In genomic region chr11:65131895-65132237, GRCh38 we compare ENCODE assay signal across 14 cellular contexts. TPM values are rescaled to one million over a fixed set of nuclear protein-coding genes. Genes with fewer than 3 reads are reported as not detected.
DNase-seq lines count a peak whose midpoint lies in the region; ATAC-seq lines count a peak whose summit lies in the region.
"Had no signal": no experiment of that assay in that cellular context is flagged by ENCODE, and none has a peak within 500 bp of the region (broad histone marks: within the 10 kb centered on the region; RNA-seq: fewer than 3 reads in every experiment).

No MANE protein-coding gene starts in this region.

- H3K4me2 ChIP-seq in neuronal stem cell (ENCODE audit: insufficient read depth, low read length, poor library complexity, severe bottlenecking), result no peak overlapping the region

- no peak overlapping the region for H2BK5ac ChIP-seq in neuronal stem cell (ENCODE audit: low read length)

- H3K18ac ChIP-seq in neuronal stem cell (ENCODE audit: low read length), result no peak overlapping the region

- no peak overlapping the region for H3K4me3 ChIP-seq in neuronal stem cell (ENCODE audit: low read length in 2 of 2)

- H3K9ac ChIP-seq in neuronal stem cell (ENCODE audit: low read depth, low read length, poor library complexity), result no peak overlapping the region

- CTCF ChIA-PET in activated CD4-positive, alpha-beta T cell treated with anti-CD3 and anti-CD28 coated beads, Interleukin-2, amount 10 ng/mL, durations not matched to agents 7 days and 5 days (lab: Charles Lee), result interaction anchor here (0.7 to 2.1 kb wide), 5 partner anchors 10 to 99 kb away, joined by 3 to 7 read pairs (median 3); partner anchors contain the start of genes FAU, MRPL49 and ZNHIT2
- CTCF ChIA-PET in T-cell (lab: Charles Lee), result interaction anchor here in 1 of 2 donors (0.5 kb wide), 1 partner anchor 674 kb away, joined by 7 read pairs; no protein-coding TSS in a partner anchor

- no peak overlapping the region for H3K4ac ChIP-seq in neuronal stem cell (ENCODE audit: low read length)

- peaks cover 16% of the 10 kb centered on the region for H3K36me3 Mint-ChIP-seq in activated CD4-positive, alpha-beta T cell treated with anti-CD3 and anti-CD28 coated beads, Interleukin-2, amount 10 ng/mL, durations not matched to agents 7 days and 5 days (ENCODE audit: low read depth)
- peaks cover 9% of the 10 kb centered on the region for H3K36me3 Mint-ChIP-seq in T-cell
- H3K36me3 Mint-ChIP-seq in T-helper 2 cell treated with Interferon-gamma antibody and Interleukin-4, amounts not matched to agents 5 μg/mL and 100 μg/mL, for 36 hours (ENCODE audit: low read depth), result peaks cover 30% of the 10 kb centered on the region

- no peak overlapping the region for H4K91ac ChIP-seq in neuronal stem cell (ENCODE audit: low read depth, low read length, poor library complexity)

- no peak overlapping the region for H2BK120ac ChIP-seq in neuronal stem cell (ENCODE audit: low read depth, low read length)

- no peak for DNase-seq in activated CD4-positive, alpha-beta T cell treated with anti-CD3 and anti-CD28 coated beads, Interleukin-2, amount 10 ng/mL, durations not matched to agents 7 days and 5 days
- DNase-seq in activated CD4-positive, alpha-beta T cell treated with anti-CD3 and anti-CD28 coated beads, Interleukin-2, amount 50 U/mL, for 48 hours, result no peak
- no peak for DNase-seq in T-cell
- DNase-seq in neuronal stem cell (ENCODE audit: low spot score), result no peak
- DNase-seq in GM19238 (ENCODE audit: insufficient read length, low spot score), result no peak
- no peak for DNase-seq in T-helper 2 cell treated with Interferon-gamma antibody and Interleukin-4, amounts not matched to agents 5 μg/mL and 100 μg/mL, for 36 hours (ENCODE audit: low spot score)
- DNase-seq: 8988T; anterior cingulate cortex; dorsolateral prefrontal cortex; KBM-7; mesendoderm; NCI-H1694; RPMI8226; stimulated activated CD8-positive, alpha-beta memory T cell treated with anti-CD3 and anti-CD28 coated beads, Interleukin-4, amount 100 ng/mL, for 48 hours had no signal

- H3K36me3 ChIP-seq in neuronal stem cell (replicated peaks in 1 of 2; ENCODE audit: control insufficient read depth in 2 of 2, insufficient read depth in 2 of 2, low read length in 2 of 2), result peaks cover 53 to 58% of the 10 kb centered on the region in 2 donors

- peaks cover 18% of the 10 kb centered on the region for H3K79me1 ChIP-seq in neuronal stem cell (ENCODE audit: low read depth, low read length)

- no peaks in the 10 kb centered on the region for H3K27me3 ChIP-seq in neuronal stem cell (ENCODE audit: control insufficient read depth in 3 of 3, insufficient read depth in 3 of 3, low read depth in 1 of 3, low read length in 3 of 3)
- H3K27me3 ChIP-seq: dorsolateral prefrontal cortex had no signal

- H3K14ac ChIP-seq in neuronal stem cell (ENCODE audit: low read length), result no peak overlapping the region

- H3K27ac Mint-ChIP-seq in activated CD4-positive, alpha-beta T cell treated with anti-CD3 and anti-CD28 coated beads, Interleukin-2, amount 10 ng/mL, durations not matched to agents 7 days and 5 days, result no peak overlapping the region
- H3K27ac Mint-ChIP-seq in T-cell, result peak overlapping the region; percentile 52 to 55
- H3K27ac Mint-ChIP-seq in T-helper 2 cell treated with Interferon-gamma antibody and Interleukin-4, amounts not matched to agents 5 μg/mL and 100 μg/mL, for 36 hours, result no peak overlapping the region

- no peak overlapping the region for H2BK12ac ChIP-seq in neuronal stem cell (ENCODE audit: low read length)

- no peak for ATAC-seq in T-cell (replicated peaks in 1 of 4)

- no CpG with 5 or more reads among the region's 6 CpGs for whole genome bisulfite sequencing in neuronal stem cell (ENCODE audit: extremely low coverage in 2 of 2, insufficient read length in 2 of 2, insufficient replicate concordance in 1 of 2), 2 donors

- H3K4me1 ChIP-seq in neuronal stem cell (ENCODE audit: control insufficient read depth in 2 of 2, insufficient read depth in 1 of 2, low read depth in 1 of 2, low read length in 2 of 2), result peaks cover 9 to 13% of the 10 kb centered on the region in 2 donors

- peaks cover 27% of the 10 kb centered on the region for H3K4me1 Mint-ChIP-seq in activated CD4-positive, alpha-beta T cell treated with anti-CD3 and anti-CD28 coated beads, Interleukin-2, amount 10 ng/mL, durations not matched to agents 7 days and 5 days
- peaks cover 35 to 47% (median 35%) of the 10 kb centered on the region in 3 donors for H3K4me1 Mint-ChIP-seq in T-cell
- H3K4me1 Mint-ChIP-seq in T-helper 2 cell treated with Interferon-gamma antibody and Interleukin-4, amounts not matched to agents 5 μg/mL and 100 μg/mL, for 36 hours (ENCODE audit: low read depth), result peaks cover 22% of the 10 kb centered on the region

- H2AK5ac ChIP-seq in neuronal stem cell (ENCODE audit: low read depth, low read length), result no peak overlapping the region

- no peak overlapping the region for H3K27ac ChIP-seq in neuronal stem cell (replicated peaks; ENCODE audit: low read length)

- H3K23ac ChIP-seq in neuronal stem cell (ENCODE audit: low read depth, low read length, poor library complexity), result peak overlapping the region; percentile 45

- no peak overlapping the region for H2BK15ac ChIP-seq in neuronal stem cell (ENCODE audit: low read length)

- no peaks in the 10 kb centered on the region for H3K27me3 Mint-ChIP-seq in activated CD4-positive, alpha-beta T cell treated with anti-CD3 and anti-CD28 coated beads, Interleukin-2, amount 10 ng/mL, durations not matched to agents 7 days and 5 days
- H3K27me3 Mint-ChIP-seq in T-cell, result no peaks in the 10 kb centered on the region
- H3K27me3 Mint-ChIP-seq in T-helper 2 cell treated with Interferon-gamma antibody and Interleukin-4, amounts not matched to agents 5 μg/mL and 100 μg/mL, for 36 hours (ENCODE audit: low read depth), result no peaks in the 10 kb centered on the region

- H3K4me3 Mint-ChIP-seq in activated CD4-positive, alpha-beta T cell treated with anti-CD3 and anti-CD28 coated beads, Interleukin-2, amount 10 ng/mL, durations not matched to agents 7 days and 5 days, result peak overlapping the region; percentile 25
- peak overlapping the region in 2 of 3 donors; percentile 34 to 98 for H3K4me3 Mint-ChIP-seq in T-cell
- H3K4me3 Mint-ChIP-seq in T-helper 2 cell treated with Interferon-gamma antibody and Interleukin-4, amounts not matched to agents 5 μg/mL and 100 μg/mL, for 36 hours, result no peak overlapping the region

- H2AFZ ChIP-seq in neuronal stem cell (ENCODE audit: low read length), result no peak overlapping the region

- H3K9me3 ChIP-seq in neuronal stem cell (replicated peaks in 1 of 2; ENCODE audit: control insufficient read depth in 2 of 2, insufficient read depth in 1 of 2, low read depth in 1 of 2, low read length in 2 of 2), result no peaks in the 10 kb centered on the region

- H3K9me3 Mint-ChIP-seq in activated CD4-positive, alpha-beta T cell treated with anti-CD3 and anti-CD28 coated beads, Interleukin-2, amount 10 ng/mL, durations not matched to agents 7 days and 5 days, result no peaks in the 10 kb centered on the region
- H3K9me3 Mint-ChIP-seq in T-cell, result no peaks in the 10 kb centered on the region
- no peaks in the 10 kb centered on the region for H3K9me3 Mint-ChIP-seq in T-helper 2 cell treated with Interferon-gamma antibody and Interleukin-4, amounts not matched to agents 5 μg/mL and 100 μg/mL, for 36 hours

- POLR2A ChIA-PET in activated CD4-positive, alpha-beta T cell treated with anti-CD3 and anti-CD28 coated beads, Interleukin-2, amount 10 ng/mL, durations not matched to agents 7 days and 5 days (lab: Charles Lee), result interaction anchor here (0.6 kb wide), 1 partner anchor 10 kb away, joined by 4 read pairs; the partner anchor contains the start of genes FAU and MRPL49
- POLR2A ChIA-PET in T-cell (lab: Charles Lee), result interaction anchor here in 1 of 2 donors (0.6 kb wide), 1 partner anchor 171 kb away, joined by 5 read pairs; no protein-coding TSS in a partner anchor

- no peak overlapping the region for H4K8ac ChIP-seq in neuronal stem cell (ENCODE audit: low read depth, low read length)

RNA-seq across cellular contexts. Expression of gene SYVN1, which starts 2.5 kb away (rescaled TPM):
- 10 to 100 TPM; 40.5 to 42.2 TPM for total RNA-seq in activated CD4-positive, alpha-beta T cell treated with anti-CD3 and anti-CD28 coated beads, Interleukin-2, amount 10 ng/mL, durations not matched to agents 7 days and 5 days
- total RNA-seq in T-cell, result 10 to 100 TPM; 63.8 to 77.7 (median 68.8) TPM
- polyA plus RNA-seq in neuronal stem cell (2013, experiment 1 of 2), result 16.9 TPM
- polyA plus RNA-seq in neuronal stem cell (2013, experiment 2 of 2), result 16.0 TPM

RNA-seq across cellular contexts. Expression of gene MRPL49, which starts 9.7 kb away (rescaled TPM):
- total RNA-seq in activated CD4-positive, alpha-beta T cell treated with anti-CD3 and anti-CD28 coated beads, Interleukin-2, amount 10 ng/mL, durations not matched to agents 7 days and 5 days, result 10 to 100 TPM; 49.5 to 55.4 TPM
- total RNA-seq in T-cell, result 10 to 100 TPM; 48.3 to 58.8 (median 55.1) TPM
- 26.4 TPM for polyA plus RNA-seq in neuronal stem cell (2013, experiment 1 of 2)
- 23.8 TPM for polyA plus RNA-seq in neuronal stem cell (2013, experiment 2 of 2)

RNA-seq across cellular contexts. Expression of gene FAU, which starts 9.9 kb away (rescaled TPM):
- 1,000 to 10,000 TPM; 1,051 to 1,116 TPM for total RNA-seq in activated CD4-positive, alpha-beta T cell treated with anti-CD3 and anti-CD28 coated beads, Interleukin-2, amount 10 ng/mL, durations not matched to agents 7 days and 5 days
- total RNA-seq in T-cell, result 1,000 to 10,000 TPM; 1,477 to 1,924 (median 1,724) TPM
- 1,200 TPM for polyA plus RNA-seq in neuronal stem cell (2013, experiment 1 of 2)
- 1,182 TPM for polyA plus RNA-seq in neuronal stem cell (2013, experiment 2 of 2)

RNA-seq across cellular contexts. Expression of gene ZNHIT2, which starts 14.4 kb away (rescaled TPM):
- total RNA-seq in activated CD4-positive, alpha-beta T cell treated with anti-CD3 and anti-CD28 coated beads, Interleukin-2, amount 10 ng/mL, durations not matched to agents 7 days and 5 days, result 1 to 10 TPM; 8.6 to 9.9 TPM
- 10 to 100 TPM in 3 of 5 donors, 1 to 10 TPM in 2; 7.0 to 20.4 (median 18.1) TPM for total RNA-seq in T-cell
- 3.3 TPM for polyA plus RNA-seq in neuronal stem cell (2013, experiment 1 of 2)
- 3.4 TPM for polyA plus RNA-seq in neuronal stem cell (2013, experiment 2 of 2)

RNA-seq across cellular contexts. Expression of gene TM7SF2, which starts 20.2 kb away (rescaled TPM):
- total RNA-seq in activated CD4-positive, alpha-beta T cell treated with anti-CD3 and anti-CD28 coated beads, Interleukin-2, amount 10 ng/mL, durations not matched to agents 7 days and 5 days, result 10 to 100 TPM; 26.1 to 27.7 TPM
- 10 to 100 TPM; 23.7 to 34.2 (median 28.6) TPM for total RNA-seq in T-cell
- polyA plus RNA-seq in neuronal stem cell (2013, experiment 1 of 2), result 50.3 TPM
- polyA plus RNA-seq in neuronal stem cell (2013, experiment 2 of 2), result 46.9 TPM

Comparison
In these comparisons a context has a peak if more than half of its experiments do, and no peak if none do; other contexts are left out.
1. H3K27ac Mint-ChIP-seq: peak in T-cell (2 of 2); none in activated CD4-positive, alpha-beta T cell treated with anti-CD3 and anti-CD28 coated beads, Interleukin-2, amount 10 ng/mL, durations not matched to agents 7 days and 5 days (single experiment) and T-helper 2 cell treated with Interferon-gamma antibody and Interleukin-4, amounts not matched to agents 5 μg/mL and 100 μg/mL, for 36 hours (single experiment).